1 cellular context compared by ENCODE assay signal in the genomic region with DNA sequence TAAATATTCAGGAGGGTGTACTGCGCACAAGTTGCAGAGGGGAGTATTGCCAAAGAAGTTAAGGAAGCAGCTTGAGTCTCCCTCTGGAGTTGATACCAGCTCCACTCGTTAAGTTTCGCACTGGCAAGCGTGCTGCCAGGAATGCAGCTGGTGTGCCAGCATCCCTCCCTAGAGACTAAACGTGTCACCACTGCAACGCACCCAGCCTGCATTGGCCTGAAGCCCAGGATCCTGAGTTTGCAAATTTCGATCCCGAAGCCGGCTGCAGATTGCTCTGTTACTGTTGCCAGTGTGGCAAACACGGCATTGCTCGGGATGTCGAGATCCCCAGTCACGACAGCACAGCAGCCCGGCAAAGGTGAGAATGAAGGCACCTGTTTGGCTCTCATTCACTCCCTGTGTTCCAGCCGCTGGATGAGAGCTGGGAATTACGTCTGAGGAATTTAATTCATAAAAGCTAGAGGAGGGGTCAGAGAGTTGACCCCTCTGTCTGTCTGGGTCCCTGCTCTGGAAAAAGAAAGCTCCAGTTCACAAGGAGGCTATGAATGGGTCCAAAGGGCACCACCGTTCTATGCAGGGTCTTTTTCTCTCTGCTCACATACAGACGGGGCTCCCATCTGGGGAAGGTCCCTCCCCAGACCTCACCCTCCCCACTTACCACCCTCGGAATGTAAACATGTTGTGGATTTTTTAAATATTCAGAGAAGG.
TF ChIP-seq lines count a peak whose summit lies in the region.

No MANE protein-coding gene starts in this region.

TF ChIP-seq in GM23338, 12 proteins besides CTCF, POLR2A, EP300 and RAD21 (continued from another document):
- TF ChIP-seq, protein P1, sequence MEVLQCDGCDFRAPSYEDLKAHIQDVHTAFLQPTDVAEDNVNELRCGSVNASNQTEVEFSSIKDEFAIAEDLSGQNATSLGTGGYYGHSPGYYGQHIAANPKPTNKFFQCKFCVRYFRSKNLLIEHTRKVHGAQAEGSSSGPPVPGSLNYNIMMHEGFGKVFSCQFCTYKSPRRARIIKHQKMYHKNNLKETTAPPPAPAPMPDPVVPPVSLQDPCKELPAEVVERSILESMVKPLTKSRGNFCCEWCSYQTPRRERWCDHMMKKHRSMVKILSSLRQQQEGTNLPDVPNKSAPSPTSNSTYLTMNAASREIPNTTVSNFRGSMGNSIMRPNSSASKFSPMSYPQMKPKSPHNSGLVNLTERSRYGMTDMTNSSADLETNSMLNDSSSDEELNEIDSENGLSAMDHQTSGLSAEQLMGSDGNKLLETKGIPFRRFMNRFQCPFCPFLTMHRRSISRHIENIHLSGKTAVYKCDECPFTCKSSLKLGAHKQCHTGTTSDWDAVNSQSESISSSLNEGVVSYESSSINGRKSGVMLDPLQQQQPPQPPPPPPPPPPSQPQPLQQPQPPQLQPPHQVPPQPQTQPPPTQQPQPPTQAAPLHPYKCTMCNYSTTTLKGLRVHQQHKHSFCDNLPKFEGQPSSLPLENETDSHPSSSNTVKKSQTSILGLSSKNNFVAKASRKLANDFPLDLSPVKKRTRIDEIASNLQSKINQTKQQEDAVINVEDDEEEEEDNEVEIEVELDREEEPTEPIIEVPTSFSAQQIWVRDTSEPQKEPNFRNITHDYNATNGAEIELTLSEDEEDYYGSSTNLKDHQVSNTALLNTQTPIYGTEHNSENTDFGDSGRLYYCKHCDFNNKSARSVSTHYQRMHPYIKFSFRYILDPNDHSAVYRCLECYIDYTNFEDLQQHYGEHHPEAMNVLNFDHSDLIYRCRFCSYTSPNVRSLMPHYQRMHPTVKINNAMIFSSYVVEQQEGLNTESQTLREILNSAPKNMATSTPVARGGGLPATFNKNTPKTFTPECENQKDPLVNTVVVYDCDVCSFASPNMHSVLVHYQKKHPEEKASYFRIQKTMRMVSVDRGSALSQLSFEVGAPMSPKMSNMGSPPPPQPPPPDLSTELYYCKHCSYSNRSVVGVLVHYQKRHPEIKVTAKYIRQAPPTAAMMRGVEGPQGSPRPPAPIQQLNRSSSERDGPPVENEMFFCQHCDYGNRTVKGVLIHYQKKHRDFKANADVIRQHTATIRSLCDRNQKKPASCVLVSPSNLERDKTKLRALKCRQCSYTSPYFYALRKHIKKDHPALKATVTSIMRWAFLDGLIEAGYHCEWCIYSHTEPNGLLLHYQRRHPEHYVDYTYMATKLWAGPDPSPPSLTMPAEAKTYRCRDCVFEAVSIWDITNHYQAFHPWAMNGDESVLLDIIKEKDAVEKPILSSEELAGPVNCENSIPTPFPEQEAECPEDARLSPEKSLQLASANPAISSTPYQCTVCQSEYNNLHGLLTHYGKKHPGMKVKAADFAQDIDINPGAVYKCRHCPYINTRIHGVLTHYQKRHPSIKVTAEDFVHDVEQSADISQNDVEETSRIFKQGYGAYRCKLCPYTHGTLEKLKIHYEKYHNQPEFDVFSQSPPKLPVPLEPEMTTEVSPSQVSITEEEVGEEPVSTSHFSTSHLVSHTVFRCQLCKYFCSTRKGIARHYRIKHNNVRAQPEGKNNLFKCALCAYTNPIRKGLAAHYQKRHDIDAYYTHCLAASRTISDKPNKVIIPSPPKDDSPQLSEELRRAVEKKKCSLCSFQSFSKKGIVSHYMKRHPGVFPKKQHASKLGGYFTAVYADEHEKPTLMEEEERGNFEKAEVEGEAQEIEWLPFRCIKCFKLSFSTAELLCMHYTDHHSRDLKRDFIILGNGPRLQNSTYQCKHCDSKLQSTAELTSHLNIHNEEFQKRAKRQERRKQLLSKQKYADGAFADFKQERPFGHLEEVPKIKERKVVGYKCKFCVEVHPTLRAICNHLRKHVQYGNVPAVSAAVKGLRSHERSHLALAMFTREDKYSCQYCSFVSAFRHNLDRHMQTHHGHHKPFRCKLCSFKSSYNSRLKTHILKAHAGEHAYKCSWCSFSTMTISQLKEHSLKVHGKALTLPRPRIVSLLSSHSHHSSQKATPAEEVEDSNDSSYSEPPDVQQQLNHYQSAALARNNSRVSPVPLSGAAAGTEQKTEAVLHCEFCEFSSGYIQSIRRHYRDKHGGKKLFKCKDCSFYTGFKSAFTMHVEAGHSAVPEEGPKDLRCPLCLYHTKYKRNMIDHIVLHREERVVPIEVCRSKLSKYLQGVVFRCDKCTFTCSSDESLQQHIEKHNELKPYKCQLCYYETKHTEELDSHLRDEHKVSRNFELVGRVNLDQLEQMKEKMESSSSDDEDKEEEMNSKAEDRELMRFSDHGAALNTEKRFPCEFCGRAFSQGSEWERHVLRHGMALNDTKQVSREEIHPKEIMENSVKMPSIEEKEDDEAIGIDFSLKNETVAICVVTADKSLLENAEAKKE (CRISPR knock-in tag; IDR thresholded peaks at IDR 0.05), result no peak
- TF ChIP-seq EZH2phosphoT487 (IDR thresholded peaks at IDR 0.05; ENCODE audit: unreplicated experiment) (no peak), CREB1 (CRISPR knock-in tag; IDR thresholded peaks at IDR 0.05; ENCODE audit: low read depth) (no peak), EZH2 (IDR thresholded peaks at IDR 0.05; ENCODE audit: low read depth, unreplicated experiment) (no peak), NANOG (IDR thresholded peaks at IDR 0.05; ENCODE audit: borderline replicate concordance) (no peak), STAT1 (IDR thresholded peaks at IDR 0.05; ENCODE audit: unreplicated experiment) (no peak), POLR2AphosphoS5 (IDR thresholded peaks at IDR 0.05; ENCODE audit: low read depth) (no peak), ZNF331 (CRISPR knock-in tag; IDR thresholded peaks at IDR 0.05; ENCODE audit: low read depth) (no peak), ZNF114 (CRISPR knock-in tag; IDR thresholded peaks at IDR 0.05) (no peak)
- TF ChIP-seq, protein P2, sequence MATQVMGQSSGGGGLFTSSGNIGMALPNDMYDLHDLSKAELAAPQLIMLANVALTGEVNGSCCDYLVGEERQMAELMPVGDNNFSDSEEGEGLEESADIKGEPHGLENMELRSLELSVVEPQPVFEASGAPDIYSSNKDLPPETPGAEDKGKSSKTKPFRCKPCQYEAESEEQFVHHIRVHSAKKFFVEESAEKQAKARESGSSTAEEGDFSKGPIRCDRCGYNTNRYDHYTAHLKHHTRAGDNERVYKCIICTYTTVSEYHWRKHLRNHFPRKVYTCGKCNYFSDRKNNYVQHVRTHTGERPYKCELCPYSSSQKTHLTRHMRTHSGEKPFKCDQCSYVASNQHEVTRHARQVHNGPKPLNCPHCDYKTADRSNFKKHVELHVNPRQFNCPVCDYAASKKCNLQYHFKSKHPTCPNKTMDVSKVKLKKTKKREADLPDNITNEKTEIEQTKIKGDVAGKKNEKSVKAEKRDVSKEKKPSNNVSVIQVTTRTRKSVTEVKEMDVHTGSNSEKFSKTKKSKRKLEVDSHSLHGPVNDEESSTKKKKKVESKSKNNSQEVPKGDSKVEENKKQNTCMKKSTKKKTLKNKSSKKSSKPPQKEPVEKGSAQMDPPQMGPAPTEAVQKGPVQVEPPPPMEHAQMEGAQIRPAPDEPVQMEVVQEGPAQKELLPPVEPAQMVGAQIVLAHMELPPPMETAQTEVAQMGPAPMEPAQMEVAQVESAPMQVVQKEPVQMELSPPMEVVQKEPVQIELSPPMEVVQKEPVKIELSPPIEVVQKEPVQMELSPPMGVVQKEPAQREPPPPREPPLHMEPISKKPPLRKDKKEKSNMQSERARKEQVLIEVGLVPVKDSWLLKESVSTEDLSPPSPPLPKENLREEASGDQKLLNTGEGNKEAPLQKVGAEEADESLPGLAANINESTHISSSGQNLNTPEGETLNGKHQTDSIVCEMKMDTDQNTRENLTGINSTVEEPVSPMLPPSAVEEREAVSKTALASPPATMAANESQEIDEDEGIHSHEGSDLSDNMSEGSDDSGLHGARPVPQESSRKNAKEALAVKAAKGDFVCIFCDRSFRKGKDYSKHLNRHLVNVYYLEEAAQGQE (IDR thresholded peaks at IDR 0.05; ENCODE audit: unreplicated experiment), result no peak
TF ChIP-seq in GM23338: peak in this region for 0.
